In genomic region chr1:154745286-154745731, GRCh38 we compare ENCODE assay signal across 14 cellular contexts.
DNase-seq lines count a peak whose midpoint lies in the region; ATAC-seq, FAIRE-seq and TF ChIP-seq lines count a peak whose summit lies in the region.
"Had no signal": no experiment of that assay in that cellular context is flagged by ENCODE, and none has a peak within 500 bp of the region (broad histone marks: within the 10 kb centered on the region; RNA-seq: fewer than 3 reads in every experiment).

No MANE protein-coding gene starts in this region.

- H2AFZ ChIP-seq in HepG2 (ENCODE audit: low read length), result no peak overlapping the region

- FAIRE-seq in HepG2 (lab: Jason Lieb, UNC), result no peak
- FAIRE-seq: A204.1 had no signal

- peaks cover 0 to 18% (median 0%) of the 10 kb centered on the region in 3 donors for H3K27me3 ChIP-seq in sigmoid colon
- peaks cover 0 to 52% (median 0%) of the 10 kb centered on the region in 7 donors for H3K27me3 ChIP-seq in spleen (replicated peaks in 1 of 7)
- peaks cover 1 to 66% of the 10 kb centered on the region in 2 experiments; a peak in 2 of 5 replicates for H3K27me3 ChIP-seq in HepG2 (ENCODE audit: control insufficient read depth in 1 of 2, insufficient read depth in 2 of 2, low read length in 2 of 2)

- H3K79me2 ChIP-seq in HepG2 (ENCODE audit: insufficient read depth, low read length), result no peaks in the 10 kb centered on the region

- no peak for ATAC-seq in T-helper 17 cell
- peak; percentile 41 for ATAC-seq in effector memory CD8-positive, alpha-beta T cell (replicated peaks)
- no peak for ATAC-seq in HG03108 (IDR thresholded peaks at IDR 0.05; ENCODE audit: unreplicated experiment)
- ATAC-seq in HepG2, result no peak
- ATAC-seq: SK-N-SH treated with all-trans-retinoic acid at 6 μM for 48 hours had no signal

- no peak overlapping the region for H3K9ac ChIP-seq in HepG2 (ENCODE audit: insufficient read depth, low read depth, low read length)

- H3K4me3 Mint-ChIP-seq in activated CD4-positive, alpha-beta T cell treated with anti-CD3 and anti-CD28 coated beads, Interleukin-2, amount 10 ng/mL, durations not matched to agents 7 days and 5 days, result peak overlapping the region; percentile 33
- peak overlapping the region; percentile 74 for H3K4me3 Mint-ChIP-seq in T-helper 17 cell
- H3K4me3 Mint-ChIP-seq in effector memory CD8-positive, alpha-beta T cell, result peak overlapping the region; percentile 56 to 79
- H3K4me3 Mint-ChIP-seq: type B pancreatic cell had no signal

- peaks cover 10% of the 10 kb centered on the region for H3K36me3 Mint-ChIP-seq in activated CD4-positive, alpha-beta T cell treated with anti-CD3 and anti-CD28 coated beads, Interleukin-2, amount 10 ng/mL, durations not matched to agents 7 days and 5 days (ENCODE audit: low read depth)
- H3K36me3 Mint-ChIP-seq in T-helper 17 cell (ENCODE audit: low read depth), result no peaks in the 10 kb centered on the region
- H3K36me3 Mint-ChIP-seq in effector memory CD8-positive, alpha-beta T cell (ENCODE audit: insufficient read depth), result no peaks in the 10 kb centered on the region
- H3K36me3 Mint-ChIP-seq: type B pancreatic cell had no signal

- H3K27ac ChIP-seq in sigmoid colon (peak overlapping the region in 1 of 4 donors; percentile 36), spleen (no peak overlapping the region), HepG2 (ENCODE audit: extremely low read length, insufficient read depth, low read length) (no peak overlapping the region)
- H3K27ac ChIP-seq: brain microvascular endothelial cell had no signal

- no peak overlapping the region for H3K4me2 ChIP-seq in HepG2 (ENCODE audit: low read depth, low read length)

- peak; percentile 80 for DNase-seq in activated CD4-positive, alpha-beta T cell treated with anti-CD3 and anti-CD28 coated beads, Interleukin-2, amount 10 ng/mL, durations not matched to agents 7 days and 5 days
- DNase-seq in activated CD4-positive, alpha-beta T cell treated with anti-CD3 and anti-CD28 coated beads, Interleukin-2, amount 50 U/mL, for 1 hour, result no peak
- DNase-seq in T-helper 17 cell (no peak), sigmoid colon (peak; percentile 93), spleen (no peak), HepG2 (ENCODE audit: low spot score) (no peak)
- peak in 1 of 3 experiments; percentile 11 for DNase-seq in effector memory CD8-positive, alpha-beta T cell
- DNase-seq: brain microvascular endothelial cell, Karpas-422, NCI-H2081 had no signal

- H3K36me3 ChIP-seq in sigmoid colon (no peaks in the 10 kb centered on the region), spleen (no peaks in the 10 kb centered on the region), HepG2 (replicated peaks in 1 of 2; ENCODE audit: control insufficient read depth in 1 of 2, insufficient read depth in 2 of 2, low read length in 2 of 2) (no peaks in the 10 kb centered on the region)
- H3K36me3 ChIP-seq: brain microvascular endothelial cell had no signal

- TF ChIP-seq RAD21 in HepG2 (CRISPR knock-in tag; IDR thresholded peaks at IDR 0.05), result no peak

- H3K27me3 Mint-ChIP-seq in activated CD4-positive, alpha-beta T cell treated with anti-CD3 and anti-CD28 coated beads, Interleukin-2, amount 10 ng/mL, durations not matched to agents 7 days and 5 days, result peaks cover 21% of the 10 kb centered on the region
- peaks cover 36% of the 10 kb centered on the region for H3K27me3 Mint-ChIP-seq in T-helper 17 cell
- peaks cover 17 to 84% of the 10 kb centered on the region in 2 donors for H3K27me3 Mint-ChIP-seq in effector memory CD8-positive, alpha-beta T cell

- in situ Hi-C loops in HepG2 (cut with HindIII; ENCODE audit: extremely low pct_ligation_motif_present, low pct_unique_long_range_greater_than_20kb), result no loop called here

- BruUV-seq in HepG2 (replicated peaks; lab: Mats Ljungman, UMichigan), result no TSS peak

- CTCF ChIA-PET in activated CD4-positive, alpha-beta T cell treated with anti-CD3 and anti-CD28 coated beads, Interleukin-2, amount 10 ng/mL, durations not matched to agents 7 days and 5 days (lab: Charles Lee), result interaction anchor here (1.4 to 1.9 kb wide), 3 partner anchors 15 to 76 kb away, joined by 5 to 8 read pairs (median 5); no protein-coding TSS in a partner anchor
- CTCF ChIA-PET in HepG2 (lab: Yijun Ruan, JAX; ENCODE audit: low intra/inter-chr PET ratio, low total read pairs), result no interaction called here

- intact Hi-C loops in sigmoid colon (cut with DNase I) (loop anchor here (5.0 kb wide), 1 partner anchor 92 kb away; no protein-coding TSS in a partner anchor), spleen (cut with DNase I; ENCODE audit: low total_unique reads) (no loop called here), HepG2 (cut with micrococcal nuclease; ENCODE audit: unreplicated experiment) (no loop called here)

- H3K4me3 ChIP-seq in sigmoid colon (no peak overlapping the region), spleen (no peak overlapping the region), HepG2 (replicated peaks in 1 of 3; ENCODE audit: insufficient read depth in 1 of 3, low read depth in 2 of 3, low read length in 3 of 3) (no peak overlapping the region)

- POLR2A ChIA-PET in activated CD4-positive, alpha-beta T cell treated with anti-CD3 and anti-CD28 coated beads, Interleukin-2, amount 10 ng/mL, durations not matched to agents 7 days and 5 days (lab: Charles Lee), result interaction anchor here (0.6 kb wide), 1 partner anchor 206 kb away, joined by 4 read pairs; no protein-coding TSS in a partner anchor
- POLR2A ChIA-PET in HepG2 (lab: Yijun Ruan, JAX), result no interaction called here

- H3K9me3 ChIP-seq in T-helper 17 cell (ENCODE audit: control insufficient read depth, low read length, poor library complexity, severe bottlenecking), result no peaks in the 10 kb centered on the region
- H3K9me3 ChIP-seq in sigmoid colon, result no peaks in the 10 kb centered on the region
- peaks cover 0 to 6% (median 0%) of the 10 kb centered on the region in 8 donors for H3K9me3 ChIP-seq in spleen
- H3K9me3 ChIP-seq in HepG2 (ENCODE audit: low read length), result no peaks in the 10 kb centered on the region

- 42 to 65% methylated on average over 5 of the region's 5 CpGs for WGBS in sigmoid colon, 2 donors
- WGBS in spleen, 5 donors, result 24 to 53% (median 48%) methylated on average over 5 of the region's 5 CpGs
- 44% methylated on average over 4 of the region's 5 CpGs for WGBS in HepG2 (ENCODE audit: low lambda C conversion rate)

- H3K4me1 ChIP-seq in sigmoid colon, result peaks cover 0 to 46% (median 14%) of the 10 kb centered on the region in 4 donors
- H3K4me1 ChIP-seq in spleen, result peaks cover 0 to 28% (median 21%) of the 10 kb centered on the region in 6 donors
- 0 out of 2 replicates have a peak, but pooled peaks cover 13% of the 10 kb centered on the region for H3K4me1 ChIP-seq in HepG2 (ENCODE audit: insufficient read depth, low read length)

- peaks cover 73% of the 10 kb centered on the region for H3K4me1 Mint-ChIP-seq in activated CD4-positive, alpha-beta T cell treated with anti-CD3 and anti-CD28 coated beads, Interleukin-2, amount 10 ng/mL, durations not matched to agents 7 days and 5 days
- peaks cover 40% of the 10 kb centered on the region for H3K4me1 Mint-ChIP-seq in T-helper 17 cell
- H3K4me1 Mint-ChIP-seq in effector memory CD8-positive, alpha-beta T cell (ENCODE audit: low read depth in 2 of 2), result peaks cover 34 to 40% of the 10 kb centered on the region in 2 donors

- H4K20me1 ChIP-seq in HepG2 (ENCODE audit: insufficient read depth, low read length), result no peaks in the 10 kb centered on the region

- TF ChIP-seq CTCF in sigmoid colon (IDR thresholded peaks at IDR 0.05) (no peak), spleen (IDR thresholded peaks at IDR 0.05 in 8 of 11, conservative IDR thresholded peaks at IDR 0.05 in 3 of 11) (no peak), HepG2 (CRISPR knock-in tag; IDR thresholded peaks at IDR 0.05) (no peak)

- TF ChIP-seq POLR2A in sigmoid colon (IDR thresholded peaks at IDR 0.05), result no peak
- no peak for TF ChIP-seq POLR2A in spleen (IDR thresholded peaks at IDR 0.05)
- TF ChIP-seq POLR2A in HepG2 (IDR thresholded peaks at IDR 0.05; ENCODE audit: insufficient read depth in 1 of 2, low read depth in 2 of 2, low read length in 2 of 2), result no peak

- TF ChIP-seq EP300 in sigmoid colon (IDR thresholded peaks at IDR 0.05), result no peak
- TF ChIP-seq EP300 in HepG2 (IDR thresholded peaks at IDR 0.05; ENCODE audit: low read depth in 2 of 2, low read length in 2 of 2), result no peak
- no peak for TF ChIP-seq EP300 in HepG2 (CRISPR knock-in tag; IDR thresholded peaks at IDR 0.05; ENCODE audit: borderline replicate concordance)

- peaks cover 5% of the 10 kb centered on the region for H3K9me3 Mint-ChIP-seq in activated CD4-positive, alpha-beta T cell treated with anti-CD3 and anti-CD28 coated beads, Interleukin-2, amount 10 ng/mL, durations not matched to agents 7 days and 5 days
- no peaks in the 10 kb centered on the region for H3K9me3 Mint-ChIP-seq in effector memory CD8-positive, alpha-beta T cell

- H3K27ac Mint-ChIP-seq in activated CD4-positive, alpha-beta T cell treated with anti-CD3 and anti-CD28 coated beads, Interleukin-2, amount 10 ng/mL, durations not matched to agents 7 days and 5 days, result peak overlapping the region; percentile 76
- H3K27ac Mint-ChIP-seq in T-helper 17 cell, result no peak overlapping the region
- peak overlapping the region in 1 of 2 donors; percentile 73 for H3K27ac Mint-ChIP-seq in effector memory CD8-positive, alpha-beta T cell
- H3K27ac Mint-ChIP-seq: type B pancreatic cell had no signal

TF ChIP-seq in HepG2, 621 proteins besides CTCF, POLR2A, EP300 and RAD21 (continues in another document):
- TF ChIP-seq NBN (conservative IDR thresholded peaks at IDR 0.05) (no peak), PATZ1 (CRISPR knock-in tag; IDR thresholded peaks at IDR 0.05) (no peak), ZNF615 (CRISPR knock-in tag; IDR thresholded peaks at IDR 0.05; ENCODE audit: borderline replicate concordance) (no peak), ZNF121 (CRISPR knock-in tag; IDR thresholded peaks at IDR 0.05) (no peak), TBL1XR1 (IDR thresholded peaks at IDR 0.05; ENCODE audit: borderline replicate concordance, low read length, partially characterized antibody) (no peak), ZNF761 (CRISPR knock-in tag; conservative IDR thresholded peaks at IDR 0.05) (no peak), IKZF1 (IDR thresholded peaks at IDR 0.05) (no peak)

Comparison
In these comparisons a context has a peak if more than half of its experiments do, and no peak if none do; other contexts are left out.
1. DNase-seq: peak in activated CD4-positive, alpha-beta T cell treated with anti-CD3 and anti-CD28 coated beads, Interleukin-2, amount 10 ng/mL, durations not matched to agents 7 days and 5 days (single experiment) and sigmoid colon (single experiment); none in activated CD4-positive, alpha-beta T cell treated with anti-CD3 and anti-CD28 coated beads, Interleukin-2, amount 50 U/mL, for 1 hour (single experiment), T-helper 17 cell (0 of 3), spleen (single experiment) and HepG2 (single experiment).
2. Peak in every context shown above with its lines, with median percentiles within 50 percentile points of each other: H3K4me3 Mint-ChIP-seq.